In genomic region chr5:85000671-85001070, GRCh38 we compare ENCODE assay signal across 1 cellular context.
TF ChIP-seq lines count a peak whose summit lies in the region.

No MANE protein-coding gene starts in this region.

TF ChIP-seq in IMR-90, 13 proteins besides CTCF, POLR2A, EP300 and RAD21 (continued from another document):
- TF ChIP-seq ELK1 (IDR thresholded peaks at IDR 0.05; ENCODE audit: borderline replicate concordance, low read depth, low read length), result no peak
- no peak for TF ChIP-seq BHLHE40 (IDR thresholded peaks at IDR 0.05; ENCODE audit: low read depth, low read length)
- no peak for TF ChIP-seq CEBPB (IDR thresholded peaks at IDR 0.05; ENCODE audit: low read depth, low read length)
